8 cellular contexts compared by ENCODE assay signal in genomic region chr1:154344977-154345837, GRCh38. TPM values are rescaled to one million over a fixed set of nuclear protein-coding genes. Genes with fewer than 3 reads are reported as not detected.
A peak's percentile ranks its signal among the peaks of the same experiment; 100 is the strongest.
DNase-seq lines count a peak whose midpoint lies in the region; ATAC-seq and TF ChIP-seq lines count a peak whose summit lies in the region.

No MANE protein-coding gene starts in this region.

- no peaks in the 10 kb centered on the region for H3K27me3 Mint-ChIP-seq in nephron (ENCODE audit: low read depth)

- ATAC-seq in activated CD4-positive, CD25-positive, alpha-beta regulatory T cell treated with anti-CD3 and anti-CD28 coated beads, Interleukin-2, amount 50 U/mL, for 24 hours = peak; percentile 22 to 27
- ATAC-seq in esophagus mucosa = no peak
- no peak for ATAC-seq in GM21423 (IDR thresholded peaks at IDR 0.05; ENCODE audit: unreplicated experiment)

- no peaks in the 10 kb centered on the region for H3K4me1 ChIP-seq in BE2C

- TF ChIP-seq CTCF in BE2C (IDR thresholded peaks at IDR 0.05; ENCODE audit: low read depth, low read length) (peak; percentile 70), coronary artery (IDR thresholded peaks at IDR 0.05) (peak; percentile 26), nephron (IDR thresholded peaks at IDR 0.05; ENCODE audit: unreplicated experiment in 3 of 3) (peak; percentile 35 to 49 (median 47))

- H3K4me3 ChIP-seq in BE2C (ENCODE audit: low read depth, low read length) (no peak overlapping the region), coronary artery (no peak overlapping the region)

- no peaks in the 10 kb centered on the region for H3K9me3 ChIP-seq in BE2C

- H3K36me3 ChIP-seq in BE2C = peaks cover 82% of the 10 kb centered on the region

- H3K27ac ChIP-seq in coronary artery = no peak overlapping the region

- H3K9me3 Mint-ChIP-seq in nephron = no peaks in the 10 kb centered on the region

- no peaks in the 10 kb centered on the region for H3K27me3 ChIP-seq in BE2C

- no peak overlapping the region for H3K27ac Mint-ChIP-seq in nephron

- no peak overlapping the region for H3K4me3 Mint-ChIP-seq in nephron

- DNase-seq in BE2C = peak; percentile 67
- peak in 65 of 76 experiments; percentile 11 to 80 (median 52) for DNase-seq in HUDEP-2 (lab: John Stamatoyannopoulos, UW; ENCODE audit: unreplicated experiment in 76 of 76)
- DNase-seq in coronary artery (ENCODE audit: low spot score) = no peak
- no peak for DNase-seq in ureter (ENCODE audit: low spot score)

- H3K4me1 Mint-ChIP-seq in nephron = no peaks in the 10 kb centered on the region

- H3K36me3 Mint-ChIP-seq in nephron (ENCODE audit: low read depth) = peaks cover 74% of the 10 kb centered on the region

RNA-seq across cellular contexts. Expression of gene ATP8B2, which starts 19.9 kb away (rescaled TPM):
- 40.9 TPM for polyA plus RNA-seq in BE2C (2012; ENCODE audit: insufficient read depth, insufficient read length, low read depth)
- total RNA-seq in esophagus mucosa (3.7 TPM), ureter (40.7 TPM)

RNA-seq across cellular contexts. Expression of gene AQP10, which starts 24.3 kb away (rescaled TPM):
- 5.5 TPM for polyA plus RNA-seq in BE2C (2012; ENCODE audit: insufficient read depth, insufficient read length, low read depth)
- not detected for total RNA-seq in esophagus mucosa
- not detected for total RNA-seq in ureter

RNA-seq across cellular contexts. Expression of gene IL6R, which starts 59.9 kb away (rescaled TPM):
- polyA plus RNA-seq in BE2C (2012; ENCODE audit: insufficient read depth, insufficient read length, low read depth) = 0.28 TPM
- total RNA-seq in esophagus mucosa (6.1 TPM), ureter (12.5 TPM)

Comparison
In these comparisons a context has a peak if more than half of its experiments do, and no peak if none do; other contexts are left out.
1. DNase-seq: peak in BE2C (single experiment) and HUDEP-2 (65 of 76); none in coronary artery (single experiment) and ureter (single experiment).
2. ATAC-seq: peak in activated CD4-positive, CD25-positive, alpha-beta regulatory T cell treated with anti-CD3 and anti-CD28 coated beads, Interleukin-2, amount 50 U/mL, for 24 hours (2 of 2); none in esophagus mucosa (single experiment) and GM21423 (single experiment).
3. Peak in every context shown above with its lines, with median percentiles within 50 percentile points of each other: CTCF ChIP-seq.